8 cellular contexts compared by ENCODE assay signal in the genomic region with DNA sequence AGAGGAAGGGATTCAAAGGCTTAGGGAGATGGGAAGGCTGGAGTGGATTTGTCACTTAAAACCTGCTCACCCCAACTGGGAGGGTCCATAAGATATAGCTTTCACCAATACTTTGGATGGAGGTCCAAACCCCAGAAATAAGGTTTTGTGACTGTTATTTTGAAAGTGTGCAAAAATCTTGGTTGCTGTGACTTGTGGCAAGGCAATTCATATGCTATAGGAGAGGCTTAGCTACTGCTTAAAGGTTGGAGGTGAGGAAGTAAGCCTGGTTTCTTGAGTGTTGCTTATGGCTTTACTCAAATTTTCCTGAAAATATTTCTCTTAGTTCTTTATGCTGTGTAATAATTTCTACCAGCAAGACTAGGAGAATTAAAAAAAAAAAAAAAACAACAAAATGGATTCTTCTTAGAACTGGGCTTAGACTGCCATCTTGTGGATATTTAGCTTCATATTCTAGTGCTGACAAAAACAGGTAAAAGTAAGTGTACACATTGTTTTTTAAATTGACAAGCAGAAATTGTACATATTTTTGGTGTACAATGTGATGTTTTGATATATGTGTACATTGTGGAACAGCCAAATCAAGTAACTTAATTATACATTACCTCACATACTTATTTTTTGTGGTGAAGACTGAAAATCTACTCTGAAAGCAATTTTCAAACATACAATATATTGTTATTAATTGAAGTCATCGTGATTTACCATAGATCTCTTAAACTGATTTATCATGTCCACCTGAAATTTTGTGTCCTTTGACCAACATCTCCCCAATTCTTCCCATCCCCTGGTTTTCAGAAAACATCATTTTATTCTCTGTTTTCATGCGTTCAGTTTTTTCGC. TPM values are rescaled to one million over a fixed set of nuclear protein-coding genes. Genes with fewer than 3 reads are reported as not detected.
A peak's percentile ranks its signal among the peaks of the same experiment; 100 is the strongest.
DNase-seq lines count a peak whose midpoint lies in the region; ATAC-seq and TF ChIP-seq lines count a peak whose summit lies in the region.

No MANE protein-coding gene starts in this region.

- H3K4me1 Mint-ChIP-seq in endodermal cell (no peaks in the 10 kb centered on the region), nephron (peaks cover 30% of the 10 kb centered on the region)

- H3K27me3 Mint-ChIP-seq in endodermal cell (ENCODE audit: insufficient read depth) (no peaks in the 10 kb centered on the region), nephron (ENCODE audit: low read depth) (no peaks in the 10 kb centered on the region)

- H3K4me3 ChIP-seq in Peyer's patch = no peak overlapping the region
- H3K4me3 ChIP-seq in endodermal cell (ENCODE audit: low read length) = no peak overlapping the region

- no peak overlapping the region for H3K4me3 Mint-ChIP-seq in endodermal cell
- H3K4me3 Mint-ChIP-seq in nephron = no peak overlapping the region

- H3K27me3 ChIP-seq in Peyer's patch (no peaks in the 10 kb centered on the region), endodermal cell (ENCODE audit: control insufficient read depth, insufficient read depth, low read length, poor library complexity, severe bottlenecking) (no peaks in the 10 kb centered on the region)

- H3K36me3 Mint-ChIP-seq in endodermal cell (ENCODE audit: low read depth) (no peaks in the 10 kb centered on the region), nephron (ENCODE audit: low read depth) (no peaks in the 10 kb centered on the region)

- no peak for ATAC-seq in GM18502 (IDR thresholded peaks at IDR 0.05; ENCODE audit: poor library complexity, unreplicated experiment)
- no peak for ATAC-seq in GM18517 (IDR thresholded peaks at IDR 0.05; ENCODE audit: unreplicated experiment)
- ATAC-seq in GM19463 (IDR thresholded peaks at IDR 0.05; ENCODE audit: unreplicated experiment) = no peak

- H3K9me3 ChIP-seq in Peyer's patch = no peaks in the 10 kb centered on the region
- H3K9me3 ChIP-seq in endodermal cell (ENCODE audit: control insufficient read depth, low read length) = no peaks in the 10 kb centered on the region

- H3K27ac Mint-ChIP-seq in endodermal cell = no peak overlapping the region
- H3K27ac Mint-ChIP-seq in nephron = peak overlapping the region; percentile 37 to 82 (median 66)

- no peak for TF ChIP-seq POLR2A in Peyer's patch (IDR thresholded peaks at IDR 0.05)

- H3K9me3 Mint-ChIP-seq in endodermal cell = peaks cover 6% of the 10 kb centered on the region
- H3K9me3 Mint-ChIP-seq in nephron = peaks cover 6% of the 10 kb centered on the region

- WGBS in endodermal cell (ENCODE audit: insufficient coverage in 1 of 2, insufficient read length in 1 of 2), 2 experiments = 58% methylated on average over 1 of the region's 3 CpGs; no CpG with 5 or more reads in 1 of the 2 experiments

- H3K36me3 ChIP-seq in Peyer's patch (no peaks in the 10 kb centered on the region), endodermal cell (ENCODE audit: control insufficient read depth, insufficient read depth, low read length) (no peaks in the 10 kb centered on the region)

- H3K9ac ChIP-seq in endodermal cell (ENCODE audit: extremely low read depth, low read length, poor library complexity, severe bottlenecking) = no peak overlapping the region

- DNase-seq in G401 (ENCODE audit: low spot score) (peak; percentile 77), LHCN-M2 (ENCODE audit: low read depth) (peak; percentile 60), Peyer's patch (no peak), endodermal cell (no peak)

- in situ Hi-C loops in G401 (cut with HindIII; ENCODE audit: low sequenced_read_pairs) = no loop called here

- H3K4me1 ChIP-seq in Peyer's patch = no peaks in the 10 kb centered on the region
- no peaks in the 10 kb centered on the region for H3K4me1 ChIP-seq in endodermal cell (ENCODE audit: control insufficient read depth, insufficient read depth, low read length)

- H3K27ac ChIP-seq in Peyer's patch = no peak overlapping the region
- H3K27ac ChIP-seq in endodermal cell (ENCODE audit: low read depth, low read length) = no peak overlapping the region

- peak; percentile 51 to 69 (median 56) for TF ChIP-seq CTCF in Peyer's patch (IDR thresholded peaks at IDR 0.05)
- TF ChIP-seq CTCF in endodermal cell (conservative IDR thresholded peaks at IDR 0.05) = peak; percentile 98
- TF ChIP-seq CTCF in nephron (IDR thresholded peaks at IDR 0.05; ENCODE audit: unreplicated experiment in 3 of 3) = peak; percentile 59 to 81 (median 68)

RNA-seq across cellular contexts. Expression of a gene that starts 23.0 kb away (rescaled TPM):
- total RNA-seq in G401 (2014; rRNA removed; shearing (Covaris generic)) = not detected in 2 replicates
- total RNA-seq in LHCN-M2 (2014; rRNA removed) = not detected in 2 replicates
- not detected for polyA plus RNA-seq in LHCN-M2 (2012)
- total RNA-seq in Peyer's patch = not detected
- total RNA-seq in endodermal cell = not detected
- polyA plus RNA-seq in endodermal cell (2013, experiment 1 of 2) = not detected
- polyA plus RNA-seq in endodermal cell (2013, experiment 2 of 2) = not detected

RNA-seq across cellular contexts. Expression of a gene that starts 34.4 kb away (rescaled TPM):
- not detected in 2 replicates for total RNA-seq in G401 (2014; rRNA removed; shearing (Covaris generic))
- total RNA-seq in LHCN-M2 (2014; rRNA removed) (16.0 and 16.8 TPM in 2 replicates), Peyer's patch (100 to 1,000 TPM in 1 of 4 donors, 10 to 100 TPM in 3; 17.1 to 290 (median 57.1) TPM), endodermal cell (under 1 TPM; 0.66 to 0.95 TPM)
- polyA plus RNA-seq in LHCN-M2 (2012) = 20.3 TPM
- polyA plus RNA-seq in endodermal cell (2013, experiment 1 of 2) = 3.0 TPM
- 2.3 TPM for polyA plus RNA-seq in endodermal cell (2013, experiment 2 of 2)

RNA-seq across cellular contexts. Expression of a gene that starts 57.5 kb away (rescaled TPM):
- total RNA-seq in G401 (2014; rRNA removed; shearing (Covaris generic)) = not detected in 2 replicates
- not detected in 2 replicates for total RNA-seq in LHCN-M2 (2014; rRNA removed)
- polyA plus RNA-seq in LHCN-M2 (2012) = not detected
- total RNA-seq in Peyer's patch = 1 to 10 TPM in 2 of 4 donors, under 1 TPM in 1, not detected in 1; 0.94 to 2.5 (median 1.2) TPM
- under 1 TPM; 0.15 to 0.22 TPM for total RNA-seq in endodermal cell
- 0.11 TPM for polyA plus RNA-seq in endodermal cell (2013, experiment 1 of 2)
- polyA plus RNA-seq in endodermal cell (2013, experiment 2 of 2) = not detected

Comparison
In these comparisons a context has a peak if more than half of its experiments do, and no peak if none do; other contexts are left out.
1. DNase-seq: peak in G401 (single experiment) and LHCN-M2 (single experiment); none in Peyer's patch (0 of 3) and endodermal cell (single experiment).
2. Peak in every context shown above with its lines, with median percentiles within 50 percentile points of each other: CTCF ChIP-seq.